ENCODE assay signal across 22 cellular contexts in the genomic region with DNA sequence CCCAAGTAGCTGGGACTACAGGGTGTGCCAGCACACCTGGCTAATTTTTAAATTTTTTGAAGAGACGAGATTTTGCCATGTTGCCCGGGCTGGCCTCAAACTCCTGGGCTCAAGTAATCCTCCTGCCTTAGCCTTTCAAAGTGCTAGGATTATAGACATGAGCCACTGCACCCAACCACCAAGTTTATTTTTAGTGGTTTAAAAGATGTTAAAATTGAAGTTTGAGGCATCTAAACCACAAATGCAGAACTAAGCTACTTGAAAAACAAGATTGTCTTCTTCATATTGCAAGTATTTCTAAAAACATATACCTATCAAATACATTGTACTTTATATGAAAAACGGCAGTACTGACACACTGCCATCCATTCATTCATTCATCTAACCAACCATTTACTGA.
"Had no signal": no experiment of that assay in that cellular context is flagged by ENCODE, and none has a peak within 500 bp of the region (broad histone marks: within the 10 kb centered on the region; RNA-seq: fewer than 3 reads in every experiment).

No MANE protein-coding gene starts in this region.

- H3K4me2 ChIP-seq: neural progenitor cell had no signal

- H3K27me3 ChIP-seq: dorsolateral prefrontal cortex, heart left ventricle, neural progenitor cell, right atrium auricular region, sigmoid colon, tibial artery, upper lobe of left lung, vagina had no signal

- H3K4me3 Mint-ChIP-seq: natural killer cell treated with Interleukin-12 subunit alpha and Interleukin-12 subunit beta and Interleukin-15 and Interleukin-18, amount 100 ng/mL, for 72 hours; neural progenitor cell; stimulated activated effector memory CD8-positive, alpha-beta T cell treated with anti-CD3 and anti-CD28 coated beads, Interleukin-12 subunit alpha, Interleukin-12 subunit beta, amount 100 ng/mL, for 72 hours; stimulated activated naive CD8-positive, alpha-beta T cell treated with anti-CD3 and anti-CD28 coated beads, Interleukin-15, Interleukin-2, amounts not matched to agents 100 ng/mL and 50 ng/mL, for 24 hours had no signal

- H3K9me3 Mint-ChIP-seq: natural killer cell treated with Interleukin-12 subunit alpha and Interleukin-12 subunit beta and Interleukin-15 and Interleukin-18, amount 100 ng/mL, for 72 hours; stimulated activated effector memory CD8-positive, alpha-beta T cell treated with anti-CD3 and anti-CD28 coated beads, Interleukin-12 subunit alpha, Interleukin-12 subunit beta, amount 100 ng/mL, for 72 hours; stimulated activated naive CD8-positive, alpha-beta T cell treated with anti-CD3 and anti-CD28 coated beads, Interleukin-15, Interleukin-2, amounts not matched to agents 100 ng/mL and 50 ng/mL, for 24 hours had no signal

- H3K4me3 ChIP-seq: dorsolateral prefrontal cortex, heart left ventricle, mucosa of descending colon, neural progenitor cell, ovary, right atrium auricular region, sigmoid colon, tibial artery, upper lobe of left lung, vagina had no signal

- FAIRE-seq: small intestine had no signal

- H3K4me1 ChIP-seq: heart left ventricle, neural progenitor cell, right atrium auricular region, sigmoid colon, tibial artery, upper lobe of left lung, vagina had no signal

- DNase-seq: cortex of kidney; dorsolateral prefrontal cortex; effector CD8-positive, alpha-beta T cell; foreskin melanocyte; heart left ventricle; hippocampal formation; mesendoderm; mucosa of descending colon; nucleus accumbens; ovary; sigmoid colon; small intestine; stimulated activated CD4-positive, alpha-beta T cell treated with anti-CD3 and anti-CD28 coated beads, Interleukin-2, amount 100 ng/mL, for 48 hours; stimulated activated CD8-positive, alpha-beta memory T cell treated with anti-CD3 and anti-CD28 coated beads, Interleukin-4, amount 100 ng/mL, for 48 hours; tibial artery; upper lobe of left lung had no signal

- H3K4me1 Mint-ChIP-seq: neural progenitor cell; stimulated activated effector memory CD8-positive, alpha-beta T cell treated with anti-CD3 and anti-CD28 coated beads, Interleukin-12 subunit alpha, Interleukin-12 subunit beta, amount 100 ng/mL, for 72 hours had no signal

- H3K36me3 Mint-ChIP-seq: natural killer cell treated with Interleukin-12 subunit alpha and Interleukin-12 subunit beta and Interleukin-15 and Interleukin-18, amount 100 ng/mL, for 72 hours; stimulated activated effector memory CD8-positive, alpha-beta T cell treated with anti-CD3 and anti-CD28 coated beads, Interleukin-12 subunit alpha, Interleukin-12 subunit beta, amount 100 ng/mL, for 72 hours had no signal

- H3K27ac ChIP-seq: dorsolateral prefrontal cortex, heart left ventricle, neural progenitor cell, ovary, right atrium auricular region, sigmoid colon, tibial artery, upper lobe of left lung, vagina had no signal

- ATAC-seq: heart left ventricle; mucosa of descending colon; natural killer cell treated with Interleukin-12 subunit alpha and Interleukin-12 subunit beta and Interleukin-15 and Interleukin-18, amount 100 ng/mL, for 72 hours; stimulated activated effector memory CD8-positive, alpha-beta T cell treated with anti-CD3 and anti-CD28 coated beads, Interleukin-12 subunit alpha, Interleukin-12 subunit beta, amount 100 ng/mL, for 72 hours had no signal

- H3K9ac ChIP-seq: neural progenitor cell had no signal

- H3K36me3 ChIP-seq: heart left ventricle, neural progenitor cell, ovary, right atrium auricular region, sigmoid colon, tibial artery, upper lobe of left lung, vagina had no signal

- H3K27ac Mint-ChIP-seq: natural killer cell treated with Interleukin-12 subunit alpha and Interleukin-12 subunit beta and Interleukin-15 and Interleukin-18, amount 100 ng/mL, for 72 hours; neural progenitor cell; stimulated activated effector memory CD8-positive, alpha-beta T cell treated with anti-CD3 and anti-CD28 coated beads, Interleukin-12 subunit alpha, Interleukin-12 subunit beta, amount 100 ng/mL, for 72 hours; stimulated activated naive CD8-positive, alpha-beta T cell treated with anti-CD3 and anti-CD28 coated beads, Interleukin-15, Interleukin-2, amounts not matched to agents 100 ng/mL and 50 ng/mL, for 24 hours had no signal

- H3K9me3 ChIP-seq: heart left ventricle, mucosa of descending colon, ovary, right atrium auricular region, sigmoid colon, tibial artery, upper lobe of left lung, vagina had no signal

- H2AFZ ChIP-seq: neural progenitor cell had no signal
